1 cellular context compared by ENCODE assay signal in genomic region chr1:3724416-3725030, GRCh38.
TF ChIP-seq lines count a peak whose summit lies in the region.
"Not testable (repeated sequence)": the region's sequence is repeated elsewhere in the genome, so short reads cannot be mapped to it uniquely, and the experiment has no call there.

No MANE protein-coding gene starts in this region.

TF ChIP-seq in K562, 482 proteins besides CTCF, POLR2A, EP300 and RAD21:
- TF ChIP-seq SMC3 (conservative IDR thresholded peaks at IDR 0.05; ENCODE audit: insufficient read depth, low read depth, low read length) (peak; percentile 87), RB1 (IDR thresholded peaks at IDR 0.05; ENCODE audit: low read depth) (peak; percentile 30; the same call in 1 of the 2 replicates), MYC (CRISPR knock-in tag; IDR thresholded peaks at IDR 0.05; ENCODE audit: borderline replicate concordance, low read depth) (0 out of 2 replicates have a peak, but pooled peaks have one; percentile 17), ZNF263 (CRISPR knock-in tag; IDR thresholded peaks at IDR 0.05; ENCODE audit: borderline replicate concordance) (peak; percentile 46; the same call in 1 of the 2 replicates), DEAF1 (CRISPR knock-in tag; IDR thresholded peaks at IDR 0.05) (peak; percentile 17; the same call in 1 of the 2 replicates), XRCC5 (IDR thresholded peaks at IDR 0.05; ENCODE audit: low read depth, low read length) (peak; percentile 62; the same call in 1 of the 2 replicates), STAG1 (CRISPR knock-in tag; IDR thresholded peaks at IDR 0.05; ENCODE audit: borderline replicate concordance) (peak; percentile 54; the same call in 1 of the 2 replicates), ZBTB7A (IDR thresholded peaks at IDR 0.05; ENCODE audit: borderline replicate concordance, control insufficient read depth, low read depth, low read length) (peak; percentile 51; the same call in 1 of the 2 replicates), ZBTB40 (CRISPR knock-in tag; IDR thresholded peaks at IDR 0.05) (0 out of 2 replicates have a peak, but pooled peaks have one; percentile 8), KLF16 (IDR thresholded peaks at IDR 0.05) (peak; percentile 71), JUND (IDR thresholded peaks at IDR 0.05; ENCODE audit: borderline replicate concordance, low read depth, low read length) (0 out of 2 replicates have a peak, but pooled peaks have one; percentile 13), CC2D1A (IDR thresholded peaks at IDR 0.05) (peak; percentile 38; the same call in 1 of the 2 replicates)
- TF ChIP-seq, protein P1, sequence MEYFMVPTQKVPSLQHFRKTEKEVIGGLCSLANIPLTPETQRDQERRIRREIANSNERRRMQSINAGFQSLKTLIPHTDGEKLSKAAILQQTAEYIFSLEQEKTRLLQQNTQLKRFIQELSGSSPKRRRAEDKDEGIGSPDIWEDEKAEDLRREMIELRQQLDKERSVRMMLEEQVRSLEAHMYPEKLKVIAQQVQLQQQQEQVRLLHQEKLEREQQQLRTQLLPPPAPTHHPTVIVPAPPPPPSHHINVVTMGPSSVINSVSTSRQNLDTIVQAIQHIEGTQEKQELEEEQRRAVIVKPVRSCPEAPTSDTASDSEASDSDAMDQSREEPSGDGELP (CRISPR knock-in tag; IDR thresholded peaks at IDR 0.05; ENCODE audit: borderline replicate concordance): 0 out of 2 replicates have a peak, but pooled peaks have one; percentile 30
- TF ChIP-seq MYC (IDR thresholded peaks at IDR 0.05; ENCODE audit: low read depth, low read length); ZBTB40 (IDR thresholded peaks at IDR 0.05); JUND (tag; IDR thresholded peaks at IDR 0.05; ENCODE audit: borderline replicate concordance, low read depth, low read length): not testable (repeated sequence)
- TF ChIP-seq, protein P2, sequence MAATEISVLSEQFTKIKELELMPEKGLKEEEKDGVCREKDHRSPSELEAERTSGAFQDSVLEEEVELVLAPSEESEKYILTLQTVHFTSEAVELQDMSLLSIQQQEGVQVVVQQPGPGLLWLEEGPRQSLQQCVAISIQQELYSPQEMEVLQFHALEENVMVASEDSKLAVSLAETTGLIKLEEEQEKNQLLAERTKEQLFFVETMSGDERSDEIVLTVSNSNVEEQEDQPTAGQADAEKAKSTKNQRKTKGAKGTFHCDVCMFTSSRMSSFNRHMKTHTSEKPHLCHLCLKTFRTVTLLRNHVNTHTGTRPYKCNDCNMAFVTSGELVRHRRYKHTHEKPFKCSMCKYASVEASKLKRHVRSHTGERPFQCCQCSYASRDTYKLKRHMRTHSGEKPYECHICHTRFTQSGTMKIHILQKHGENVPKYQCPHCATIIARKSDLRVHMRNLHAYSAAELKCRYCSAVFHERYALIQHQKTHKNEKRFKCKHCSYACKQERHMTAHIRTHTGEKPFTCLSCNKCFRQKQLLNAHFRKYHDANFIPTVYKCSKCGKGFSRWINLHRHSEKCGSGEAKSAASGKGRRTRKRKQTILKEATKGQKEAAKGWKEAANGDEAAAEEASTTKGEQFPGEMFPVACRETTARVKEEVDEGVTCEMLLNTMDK (IDR thresholded peaks at IDR 0.05; ENCODE audit: borderline replicate concordance, insufficient read depth, low read depth, low read length, poor library complexity, severe bottlenecking): peak; percentile 64
TF ChIP-seq in K562: peak in this region for 14; not testable (repeated sequence) for 468.
